16 cellular contexts compared by ENCODE assay signal in genomic region chr13:37481005-37481857, GRCh38.
A peak's percentile ranks its signal among the peaks of the same experiment; 100 is the strongest.
DNase-seq lines count a peak whose midpoint lies in the region; ATAC-seq, FAIRE-seq and TF ChIP-seq lines count a peak whose summit lies in the region.
"Had no signal": no experiment of that assay in that cellular context is flagged by ENCODE, and none has a peak within 500 bp of the region (broad histone marks: within the 10 kb centered on the region; RNA-seq: fewer than 3 reads in every experiment).

No MANE protein-coding gene starts in this region.

- H3K4me3 ChIP-seq in BLaER1 (no peak overlapping the region), lower leg skin (ENCODE audit: low read depth, poor library complexity, severe bottlenecking) (no peak overlapping the region)
- H3K4me3 ChIP-seq: ascending aorta had no signal

- H3K27me3 ChIP-seq in BLaER1: no peaks in the 10 kb centered on the region
- H3K27me3 ChIP-seq: ascending aorta had no signal

- DNase-seq in M059J (ENCODE audit: low read depth) (peak; percentile 70), RPMI7951 (ENCODE audit: low read depth) (peak; percentile 59), islet precursor cell (peak; percentile 60), GM19239 (ENCODE audit: insufficient read length, low spot score) (no peak), lower leg skin (ENCODE audit: low spot score in 2 of 2) (no peak), middle frontal gyrus (ENCODE audit: extremely low spot score, low spot score) (no peak)
- DNase-seq: activated CD4-positive, alpha-beta T cell treated with anti-CD3 and anti-CD28 coated beads for 48 hours; C1 segment of cervical spinal cord; hypothalamus; NCI-H1048; stimulated activated CD4-positive, alpha-beta T cell treated with anti-CD3 and anti-CD28 coated beads, Interleukin-2, amount 100 ng/mL, for 48 hours; stimulated activated naive B cell treated with anti-CD40 and anti-IgM and Interleukin-4, amounts not matched to agents 10 μg/mL and 1 μg/mL and 100 μg/mL, for 72 hours had no signal

- intact Hi-C loops in lower leg skin (cut with DNase I; ENCODE audit: low total_unique reads): no loop called here

- TF ChIP-seq POLR2A in lower leg skin (IDR thresholded peaks at IDR 0.05): no peak

- no peaks in the 10 kb centered on the region for H4K20me1 ChIP-seq in BLaER1

- TF ChIP-seq CTCF in lower leg skin (IDR thresholded peaks at IDR 0.05): no peak

- WGBS in lower leg skin, 2 donors: 69 to 74% methylated on average over 7 of the region's 7 CpGs

- FAIRE-seq in GM19239 (lab: Jason Lieb, UNC): no peak

- no peaks in the 10 kb centered on the region for H3K36me3 ChIP-seq in BLaER1
- H3K36me3 ChIP-seq: ascending aorta had no signal

- H3K9me3 ChIP-seq in BLaER1: no peaks in the 10 kb centered on the region
- H3K9me3 ChIP-seq: ascending aorta had no signal

- peaks cover 6% of the 10 kb centered on the region for H3K4me1 ChIP-seq in BLaER1
- H3K4me1 ChIP-seq: ascending aorta, parathyroid adenoma had no signal

- no peak overlapping the region for H3K9ac ChIP-seq in BLaER1
- H3K9ac ChIP-seq: parathyroid adenoma had no signal

- ATAC-seq in GM21526 (IDR thresholded peaks at IDR 0.05; ENCODE audit: low FRiP score, unreplicated experiment): no peak
- ATAC-seq: stimulated activated naive B cell treated with anti-CD40 and anti-IgM and Interleukin-4, amounts not matched to agents 10 μg/mL and 1 μg/mL and 100 μg/mL, for 72 hours had no signal

- H3K27ac ChIP-seq in BLaER1: no peak overlapping the region
- H3K27ac ChIP-seq: ascending aorta, parathyroid adenoma had no signal

- H3K4me2 ChIP-seq in BLaER1: 0 out of 2 replicates have a peak overlapping the region, but pooled peaks have one; percentile 10

Comparison
In these comparisons a context has a peak if more than half of its experiments do, and no peak if none do; other contexts are left out.
1. DNase-seq: peak in M059J (single experiment), RPMI7951 (single experiment) and islet precursor cell (single experiment); none in GM19239 (single experiment), lower leg skin (0 of 2) and middle frontal gyrus (single experiment).